Comparison of ENCODE assay signal across 8 cellular contexts in genomic region chr12:87995581-87996178, GRCh38. TPM values are rescaled to one million over a fixed set of nuclear protein-coding genes. Genes with fewer than 3 reads are reported as not detected.
DNase-seq lines count a peak whose midpoint lies in the region; ATAC-seq and TF ChIP-seq lines count a peak whose summit lies in the region.

No MANE protein-coding gene starts in this region.

- H3K36me3 Mint-ChIP-seq in Caco-2 (ENCODE audit: insufficient read depth, unreplicated experiment) (no peaks in the 10 kb centered on the region), endodermal cell (ENCODE audit: low read depth) (no peaks in the 10 kb centered on the region), mesothelial cell of epicardium (no peaks in the 10 kb centered on the region)

- H3K27ac Mint-ChIP-seq in Caco-2 (ENCODE audit: unreplicated experiment) (no peak overlapping the region), endodermal cell (no peak overlapping the region), mesothelial cell of epicardium (no peak overlapping the region)

- no TSS peak for BruUV-seq in Caco-2 (replicated peaks; lab: Mats Ljungman, UMichigan)

- ATAC-seq in GM19395 (IDR thresholded peaks at IDR 0.05; ENCODE audit: unreplicated experiment), result peak; percentile 91
- peak; percentile 96 for ATAC-seq in HG03442 (IDR thresholded peaks at IDR 0.05; ENCODE audit: unreplicated experiment)

- H3K9ac ChIP-seq in endodermal cell (ENCODE audit: extremely low read depth, low read length, poor library complexity, severe bottlenecking), result no peak overlapping the region

- no peaks in the 10 kb centered on the region for H3K4me1 ChIP-seq in Caco-2
- no peaks in the 10 kb centered on the region for H3K4me1 ChIP-seq in endodermal cell (ENCODE audit: control insufficient read depth, insufficient read depth, low read length)

- H3K36me3 ChIP-seq in Caco-2 (ENCODE audit: control insufficient read depth, insufficient read depth, low read length) (no peaks in the 10 kb centered on the region), endodermal cell (ENCODE audit: control insufficient read depth, insufficient read depth, low read length) (no peaks in the 10 kb centered on the region)

- peaks cover 6% of the 10 kb centered on the region for H3K27me3 Mint-ChIP-seq in Caco-2 (ENCODE audit: insufficient read depth, unreplicated experiment)
- no peaks in the 10 kb centered on the region for H3K27me3 Mint-ChIP-seq in endodermal cell (ENCODE audit: insufficient read depth)
- H3K27me3 Mint-ChIP-seq in mesothelial cell of epicardium (ENCODE audit: low read depth), result peaks cover 5% of the 10 kb centered on the region

- H3K4me3 ChIP-seq in Caco-2 (ENCODE audit: low read depth, low read length) (no peak overlapping the region), endodermal cell (ENCODE audit: low read length) (no peak overlapping the region)

- CTCF ChIA-PET in Caco-2 (lab: Charles Lee), result no interaction called here

- intact Hi-C loops in Caco-2 (cut with micrococcal nuclease; ENCODE audit: unreplicated experiment), result loop anchor here (1.0 kb wide), 4 partner anchors 44 to 721 kb away; no protein-coding TSS in a partner anchor

- TF ChIP-seq CTCF in Caco-2 (IDR thresholded peaks at IDR 0.05; ENCODE audit: insufficient read depth in 1 of 2, low read depth in 1 of 2, low read length in 1 of 2, severe bottlenecking in 1 of 2, unreplicated experiment in 1 of 2), result peak; percentile 71 to 77
- TF ChIP-seq CTCF in endodermal cell (conservative IDR thresholded peaks at IDR 0.05), result peak; percentile 88
- TF ChIP-seq CTCF in mesothelial cell of epicardium (IDR thresholded peaks at IDR 0.05; ENCODE audit: unreplicated experiment), result peak; percentile 66

- no peaks in the 10 kb centered on the region for H3K4me1 Mint-ChIP-seq in Caco-2 (ENCODE audit: low read depth, unreplicated experiment)
- no peaks in the 10 kb centered on the region for H3K4me1 Mint-ChIP-seq in endodermal cell
- H3K4me1 Mint-ChIP-seq in mesothelial cell of epicardium, result peaks cover 1% of the 10 kb centered on the region

- POLR2A ChIA-PET in Caco-2 (lab: Charles Lee), result no interaction called here

- H3K9me3 Mint-ChIP-seq in Caco-2 (ENCODE audit: unreplicated experiment) (no peaks in the 10 kb centered on the region), endodermal cell (no peaks in the 10 kb centered on the region), mesothelial cell of epicardium (no peaks in the 10 kb centered on the region)

- WGBS in endodermal cell (ENCODE audit: insufficient coverage in 1 of 2, insufficient read length in 1 of 2), 2 experiments, result 6 to 13% methylated on average over 8 of the region's 8 CpGs

- H3K27me3 ChIP-seq in Caco-2 (replicated peaks; ENCODE audit: control insufficient read depth, insufficient read depth, low read length), result no peaks in the 10 kb centered on the region
- no peaks in the 10 kb centered on the region for H3K27me3 ChIP-seq in endodermal cell (ENCODE audit: control insufficient read depth, insufficient read depth, low read length, poor library complexity, severe bottlenecking)

- DNase-seq in Caco-2 (peak; percentile 65 to 66), NCI-H345 treated with DMSO at 0.1 percent for 48 hours (lab: John Stamatoyannopoulos, UW; ENCODE audit: unreplicated experiment) (peak; percentile 68), endodermal cell (peak; percentile 89), mesothelial cell of epicardium (ENCODE audit: low spot score in 2 of 2, unreplicated experiment in 2 of 2) (peak; percentile 28 to 63), superior temporal gyrus (ENCODE audit: extremely low spot score) (peak; percentile 86)
- peak; percentile 15 to 18 for DNase-seq in activated CD4-positive, alpha-beta T cell treated with anti-CD3 and anti-CD28 coated beads for 4 hours

- H3K27ac ChIP-seq in endodermal cell (ENCODE audit: low read depth, low read length), result no peak overlapping the region

- H3K9me3 ChIP-seq in Caco-2 (no peaks in the 10 kb centered on the region), endodermal cell (ENCODE audit: control insufficient read depth, low read length) (no peaks in the 10 kb centered on the region)

- H3K4me3 Mint-ChIP-seq in Caco-2 (ENCODE audit: unreplicated experiment) (no peak overlapping the region), endodermal cell (no peak overlapping the region), mesothelial cell of epicardium (no peak overlapping the region)

RNA-seq across cellular contexts. Expression of gene C12orf50, which starts 33.5 kb away (rescaled TPM):
- total RNA-seq in Caco-2 (2022) (not detected in 2 replicates), endodermal cell (under 1 TPM in 1 of 2 donors, not detected in 1; 0.09 TPM), mesothelial cell of epicardium (0.07 to 0.22 TPM (median 0.13 TPM) in 3 replicates)
- polyA plus RNA-seq in endodermal cell (2013, experiment 1 of 2), result not detected
- polyA plus RNA-seq in endodermal cell (2013, experiment 2 of 2), result not detected

Comparison
In these comparisons a context has a peak if more than half of its experiments do, and no peak if none do; other contexts are left out.
1. DNase-seq: peak in every context shown above with its lines; median percentile 89 in endodermal cell; 86 in superior temporal gyrus; 68 in NCI-H345 treated with DMSO at 0.1 percent for 48 hours; 66 in Caco-2; 46 in mesothelial cell of epicardium; 16 in activated CD4-positive, alpha-beta T cell treated with anti-CD3 and anti-CD28 coated beads for 4 hours.